Comparison of ENCODE assay signal across 15 cellular contexts in the genomic region with DNA sequence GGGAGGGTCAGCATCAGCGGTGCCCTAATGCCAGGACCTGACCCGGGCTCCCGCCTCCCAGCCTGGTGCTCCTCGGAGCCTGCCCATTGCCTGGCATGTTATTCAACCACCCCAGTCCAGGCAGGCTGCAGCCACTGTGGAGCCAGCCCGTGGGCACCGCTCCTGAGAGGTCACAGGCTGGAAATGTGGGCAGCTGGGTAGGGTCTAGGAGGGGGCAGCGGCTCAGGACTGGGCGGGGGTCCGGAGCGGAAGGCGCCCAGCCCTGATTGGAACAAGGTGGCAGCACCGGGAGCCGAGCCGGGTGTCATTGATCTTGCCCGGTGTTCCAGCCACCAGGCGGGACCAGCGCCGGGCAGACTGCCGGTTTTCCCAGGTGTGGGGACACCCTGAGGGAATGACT. TPM values are rescaled to one million over a fixed set of nuclear protein-coding genes. Genes with fewer than 3 reads are reported as not detected.
DNase-seq lines count a peak whose midpoint lies in the region; ATAC-seq and TF ChIP-seq lines count a peak whose summit lies in the region.
"Had no signal": no experiment of that assay in that cellular context is flagged by ENCODE, and none has a peak within 500 bp of the region (broad histone marks: within the 10 kb centered on the region; RNA-seq: fewer than 3 reads in every experiment).

No MANE protein-coding gene starts in this region.

- H3K27me3 Mint-ChIP-seq in activated naive CD8-positive, alpha-beta T cell treated with anti-CD3 and anti-CD28 coated beads for 36 hours, result no peaks in the 10 kb centered on the region
- no peaks in the 10 kb centered on the region for H3K27me3 Mint-ChIP-seq in activated naive CD8-positive, alpha-beta T cell treated with anti-CD3 and anti-CD28 coated beads, Interleukin-2, amount 50 U/mL, for 24 hours
- H3K27me3 Mint-ChIP-seq in activated naive CD8-positive, alpha-beta T cell treated with anti-CD3 and anti-CD28 coated beads, Interleukin-2, amount 10 ng/mL, durations not matched to agents 7 days and 5 days, result no peaks in the 10 kb centered on the region
- H3K27me3 Mint-ChIP-seq: CD8-positive, alpha-beta memory T cell had no signal

- no peak overlapping the region for H3K4me3 Mint-ChIP-seq in activated naive CD8-positive, alpha-beta T cell treated with anti-CD3 and anti-CD28 coated beads for 36 hours
- H3K4me3 Mint-ChIP-seq in activated naive CD8-positive, alpha-beta T cell treated with anti-CD3 and anti-CD28 coated beads, Interleukin-2, amount 50 U/mL, for 24 hours, result no peak overlapping the region
- no peak overlapping the region for H3K4me3 Mint-ChIP-seq in activated naive CD8-positive, alpha-beta T cell treated with anti-CD3 and anti-CD28 coated beads, Interleukin-2, amount 10 ng/mL, durations not matched to agents 7 days and 5 days
- H3K4me3 Mint-ChIP-seq in stimulated activated effector memory CD8-positive, alpha-beta T cell treated with anti-CD3 and anti-CD28 coated beads, Interleukin-12 subunit alpha, Interleukin-12 subunit beta, amount 100 ng/mL, for 72 hours, result no peak overlapping the region
- H3K4me3 Mint-ChIP-seq: CD8-positive, alpha-beta memory T cell; HFFc6 had no signal

- no peak for ATAC-seq in activated naive CD8-positive, alpha-beta T cell treated with anti-CD3 and anti-CD28 coated beads, Interleukin-2, amount 50 U/mL, for 24 hours
- no peak for ATAC-seq in activated naive CD8-positive, alpha-beta T cell treated with anti-CD3 and anti-CD28 coated beads, Interleukin-2, amount 10 ng/mL, durations not matched to agents 7 days and 5 days (ENCODE audit: low read depth)
- ATAC-seq in stimulated activated effector memory CD8-positive, alpha-beta T cell treated with anti-CD3 and anti-CD28 coated beads, Interleukin-12 subunit alpha, Interleukin-12 subunit beta, amount 100 ng/mL, for 72 hours, result no peak
- ATAC-seq: A549, HepG2 had no signal

- DNase-seq in activated naive CD8-positive, alpha-beta T cell treated with anti-CD3 and anti-CD28 coated beads for 36 hours, result no peak
- DNase-seq in activated naive CD8-positive, alpha-beta T cell treated with anti-CD3 and anti-CD28 coated beads, Interleukin-2, amount 50 U/mL, for 24 hours, result no peak
- DNase-seq in activated naive CD8-positive, alpha-beta T cell treated with anti-CD3 and anti-CD28 coated beads, Interleukin-2, amount 10 ng/mL, durations not matched to agents 7 days and 5 days, result no peak
- DNase-seq in stimulated activated effector memory CD8-positive, alpha-beta T cell treated with anti-CD3 and anti-CD28 coated beads, Interleukin-12 subunit alpha, Interleukin-12 subunit beta, amount 100 ng/mL, for 72 hours (ENCODE audit: low spot score in 2 of 2), result no peak
- no peak for DNase-seq in DMS153 (lab: John Stamatoyannopoulos, UW)
- no peak for DNase-seq in NCI-H524 (lab: John Stamatoyannopoulos, UW)
- DNase-seq: BE2C; Caco-2; CD8-positive, alpha-beta memory T cell; DMS53; GF-D8; HFFc6 had no signal

- TF ChIP-seq POLR2A in GM15510 (IDR thresholded peaks at IDR 0.05; ENCODE audit: borderline replicate concordance, extremely low read depth, insufficient read length), result peak; percentile 11

- POLR2A ChIA-PET in activated naive CD8-positive, alpha-beta T cell treated with anti-CD3 and anti-CD28 coated beads, Interleukin-2, amount 10 ng/mL, durations not matched to agents 7 days and 5 days (lab: Charles Lee), result interaction anchor here (0.7 kb wide), 1 partner anchor 84 kb away, joined by 3 read pairs; no protein-coding TSS in a partner anchor

- no peaks in the 10 kb centered on the region for H3K9me3 Mint-ChIP-seq in activated naive CD8-positive, alpha-beta T cell treated with anti-CD3 and anti-CD28 coated beads for 36 hours
- no peaks in the 10 kb centered on the region for H3K9me3 Mint-ChIP-seq in activated naive CD8-positive, alpha-beta T cell treated with anti-CD3 and anti-CD28 coated beads, Interleukin-2, amount 50 U/mL, for 24 hours
- H3K9me3 Mint-ChIP-seq in activated naive CD8-positive, alpha-beta T cell treated with anti-CD3 and anti-CD28 coated beads, Interleukin-2, amount 10 ng/mL, durations not matched to agents 7 days and 5 days, result no peaks in the 10 kb centered on the region
- H3K9me3 Mint-ChIP-seq in stimulated activated effector memory CD8-positive, alpha-beta T cell treated with anti-CD3 and anti-CD28 coated beads, Interleukin-12 subunit alpha, Interleukin-12 subunit beta, amount 100 ng/mL, for 72 hours, result no peaks in the 10 kb centered on the region
- H3K9me3 Mint-ChIP-seq: CD8-positive, alpha-beta memory T cell; HFFc6 had no signal

- H3K4me1 Mint-ChIP-seq in activated naive CD8-positive, alpha-beta T cell treated with anti-CD3 and anti-CD28 coated beads for 36 hours, result peaks cover 67% of the 10 kb centered on the region
- H3K4me1 Mint-ChIP-seq in activated naive CD8-positive, alpha-beta T cell treated with anti-CD3 and anti-CD28 coated beads, Interleukin-2, amount 50 U/mL, for 24 hours, result peaks cover 68% of the 10 kb centered on the region
- peaks cover 64% of the 10 kb centered on the region for H3K4me1 Mint-ChIP-seq in activated naive CD8-positive, alpha-beta T cell treated with anti-CD3 and anti-CD28 coated beads, Interleukin-2, amount 10 ng/mL, durations not matched to agents 7 days and 5 days
- H3K4me1 Mint-ChIP-seq in stimulated activated effector memory CD8-positive, alpha-beta T cell treated with anti-CD3 and anti-CD28 coated beads, Interleukin-12 subunit alpha, Interleukin-12 subunit beta, amount 100 ng/mL, for 72 hours, result peaks cover 68% of the 10 kb centered on the region

- H3K36me3 Mint-ChIP-seq in activated naive CD8-positive, alpha-beta T cell treated with anti-CD3 and anti-CD28 coated beads for 36 hours, result peaks cover 59% of the 10 kb centered on the region
- H3K36me3 Mint-ChIP-seq in activated naive CD8-positive, alpha-beta T cell treated with anti-CD3 and anti-CD28 coated beads, Interleukin-2, amount 50 U/mL, for 24 hours (ENCODE audit: low read depth), result peaks cover 68% of the 10 kb centered on the region
- H3K36me3 Mint-ChIP-seq in activated naive CD8-positive, alpha-beta T cell treated with anti-CD3 and anti-CD28 coated beads, Interleukin-2, amount 10 ng/mL, durations not matched to agents 7 days and 5 days, result peaks cover 25% of the 10 kb centered on the region
- peaks cover 100% of the 10 kb centered on the region for H3K36me3 Mint-ChIP-seq in stimulated activated effector memory CD8-positive, alpha-beta T cell treated with anti-CD3 and anti-CD28 coated beads, Interleukin-12 subunit alpha, Interleukin-12 subunit beta, amount 100 ng/mL, for 72 hours

- peak overlapping the region; percentile 75 for H3K27ac Mint-ChIP-seq in activated naive CD8-positive, alpha-beta T cell treated with anti-CD3 and anti-CD28 coated beads for 36 hours
- no peak overlapping the region for H3K27ac Mint-ChIP-seq in activated naive CD8-positive, alpha-beta T cell treated with anti-CD3 and anti-CD28 coated beads, Interleukin-2, amount 50 U/mL, for 24 hours
- H3K27ac Mint-ChIP-seq in activated naive CD8-positive, alpha-beta T cell treated with anti-CD3 and anti-CD28 coated beads, Interleukin-2, amount 10 ng/mL, durations not matched to agents 7 days and 5 days, result peak overlapping the region; percentile 19
- peak overlapping the region; percentile 69 for H3K27ac Mint-ChIP-seq in stimulated activated effector memory CD8-positive, alpha-beta T cell treated with anti-CD3 and anti-CD28 coated beads, Interleukin-12 subunit alpha, Interleukin-12 subunit beta, amount 100 ng/mL, for 72 hours
- H3K27ac Mint-ChIP-seq: HFFc6 had no signal

RNA-seq across cellular contexts. Expression of gene RUNX3, which starts 12.7 kb away (rescaled TPM):
- total RNA-seq in activated naive CD8-positive, alpha-beta T cell treated with anti-CD3 and anti-CD28 coated beads for 36 hours, result 100 to 1,000 TPM; 144 TPM
- total RNA-seq in activated naive CD8-positive, alpha-beta T cell treated with anti-CD3 and anti-CD28 coated beads, Interleukin-2, amount 10 ng/mL, durations not matched to agents 7 days and 5 days, result 100 to 1,000 TPM; 172 TPM
- total RNA-seq: HFFc6 had no signal
